In genomic region chr5:134874831-134875655, GRCh38 we compare ENCODE assay signal across 8 cellular contexts. TPM values are rescaled to one million over a fixed set of nuclear protein-coding genes. Genes with fewer than 3 reads are reported as not detected.
DNase-seq lines count a peak whose midpoint lies in the region; ATAC-seq and TF ChIP-seq lines count a peak whose summit lies in the region.

No MANE protein-coding gene starts in this region.

- H4K20me1 ChIP-seq in OCI-LY1 (ENCODE audit: insufficient read depth, low read length), result no peaks in the 10 kb centered on the region

- H3K27me3 Mint-ChIP-seq in natural killer cell treated with Interleukin-12 subunit alpha and Interleukin-12 subunit beta and Interleukin-15 and Interleukin-18, amount 100 ng/mL, for 72 hours, result no peaks in the 10 kb centered on the region

- peaks cover 29% of the 10 kb centered on the region for H3K79me2 ChIP-seq in OCI-LY1 (ENCODE audit: insufficient read depth, low read length)

- ATAC-seq in HG03045 (IDR thresholded peaks at IDR 0.05; ENCODE audit: unreplicated experiment), result peak; percentile 25
- ATAC-seq in natural killer cell treated with Interleukin-12 subunit alpha and Interleukin-12 subunit beta and Interleukin-15 and Interleukin-18, amount 100 ng/mL, for 72 hours, result peak; percentile 60 to 62

- peaks cover 39 to 43% of the 10 kb centered on the region in 2 donors for H3K4me1 Mint-ChIP-seq in natural killer cell treated with Interleukin-12 subunit alpha and Interleukin-12 subunit beta and Interleukin-15 and Interleukin-18, amount 100 ng/mL, for 72 hours (ENCODE audit: low read depth in 2 of 2)

- H3K27ac Mint-ChIP-seq in natural killer cell treated with Interleukin-12 subunit alpha and Interleukin-12 subunit beta and Interleukin-15 and Interleukin-18, amount 100 ng/mL, for 72 hours, result peak overlapping the region; percentile 95 to 96

- peak overlapping the region; percentile 92 for H3K4me2 ChIP-seq in OCI-LY1 (ENCODE audit: low read length)

- peak overlapping the region; percentile 87 for H3K9ac ChIP-seq in OCI-LY1 (ENCODE audit: low read length)

- H3K27me3 ChIP-seq in OCI-LY1 (ENCODE audit: insufficient read depth, low read length), result no peaks in the 10 kb centered on the region
- no peaks in the 10 kb centered on the region for H3K27me3 ChIP-seq in thymus (ENCODE audit: control insufficient read depth, insufficient read depth)

- no peaks in the 10 kb centered on the region for H3K9me3 ChIP-seq in OCI-LY1 (ENCODE audit: low read length)
- H3K9me3 ChIP-seq in thymus (ENCODE audit: control insufficient read depth), result no peaks in the 10 kb centered on the region

- H3K27ac ChIP-seq in OCI-LY1 (ENCODE audit: low read depth, low read length, poor library complexity, severe bottlenecking) (peak overlapping the region; percentile 70), thymus (ENCODE audit: low read depth) (peak overlapping the region; percentile 95)

- no peaks in the 10 kb centered on the region for H3K9me2 ChIP-seq in OCI-LY1 (ENCODE audit: low read depth, low read length)

- no peaks in the 10 kb centered on the region for H3K9me3 Mint-ChIP-seq in natural killer cell treated with Interleukin-12 subunit alpha and Interleukin-12 subunit beta and Interleukin-15 and Interleukin-18, amount 100 ng/mL, for 72 hours

- H3K4me1 ChIP-seq in OCI-LY1 (ENCODE audit: insufficient read depth, low read length, severe bottlenecking) (peaks cover 52% of the 10 kb centered on the region), thymus (ENCODE audit: control insufficient read depth, insufficient read depth, low read length) (peaks cover 24% of the 10 kb centered on the region)

- peak; percentile 6 for DNase-seq in NOMO-1 treated with DMSO at 0.1 percent for 48 hours (lab: John Stamatoyannopoulos, UW; ENCODE audit: unreplicated experiment)
- no peak for DNase-seq in NOMO-1 treated with dmso at 0.1 percent for 144 hours (lab: John Stamatoyannopoulos, UW; ENCODE audit: unreplicated experiment)
- peak; percentile 12 for DNase-seq in activated gamma-delta T cell treated with anti-CD3 and anti-CD28 coated beads, Interleukin-2, amount 50 U/mL, for 16 hours (ENCODE audit: low read depth)
- peak; percentile 81 to 88 for DNase-seq in foreskin fibroblast
- no peak for DNase-seq in natural killer cell treated with Interleukin-12 subunit alpha and Interleukin-12 subunit beta and Interleukin-15 and Interleukin-18, amount 100 ng/mL, for 72 hours (ENCODE audit: low spot score)

- WGBS in thymus, result 27% methylated on average over 20 of the region's 20 CpGs

- peak overlapping the region; percentile 78 for H3K4me3 ChIP-seq in OCI-LY1 (ENCODE audit: low read depth, low read length, poor library complexity, severe bottlenecking)
- H3K4me3 ChIP-seq in foreskin fibroblast (ENCODE audit: low read depth in 1 of 2, low read length in 2 of 2), result peak overlapping the region; percentile 76 to 90
- peak overlapping the region; percentile 99 for H3K4me3 ChIP-seq in thymus (ENCODE audit: low read length)

- H3K36me3 ChIP-seq in OCI-LY1 (ENCODE audit: insufficient read depth, low read length) (no peaks in the 10 kb centered on the region), thymus (ENCODE audit: control insufficient read depth, insufficient read depth) (no peaks in the 10 kb centered on the region)

- no peak for TF ChIP-seq CTCF in OCI-LY1 (IDR thresholded peaks at IDR 0.05; ENCODE audit: low read length)
- TF ChIP-seq CTCF in foreskin fibroblast (IDR thresholded peaks at IDR 0.05; ENCODE audit: low read depth, low read length), result no peak

- H3F3A ChIP-seq in OCI-LY1 (ENCODE audit: insufficient read depth, low read length), result no peaks in the 10 kb centered on the region

- no peaks in the 10 kb centered on the region for H3K36me3 Mint-ChIP-seq in natural killer cell treated with Interleukin-12 subunit alpha and Interleukin-12 subunit beta and Interleukin-15 and Interleukin-18, amount 100 ng/mL, for 72 hours

- H3K4me3 Mint-ChIP-seq in natural killer cell treated with Interleukin-12 subunit alpha and Interleukin-12 subunit beta and Interleukin-15 and Interleukin-18, amount 100 ng/mL, for 72 hours, result peak overlapping the region; percentile 95

- no peak overlapping the region for H2AFZ ChIP-seq in OCI-LY1 (ENCODE audit: low read length)

RNA-seq across cellular contexts. Expression of gene TXNDC15, which starts 0.9 kb away (rescaled TPM):
- total RNA-seq in natural killer cell treated with Interleukin-12 subunit alpha and Interleukin-12 subunit beta and Interleukin-15 and Interleukin-18, amount 100 ng/mL, for 72 hours, result 10 to 100 TPM; 69.9 TPM
- 52.9 TPM for polyA plus RNA-seq in thymus

RNA-seq across cellular contexts. Expression of gene C5orf24, which starts 29.3 kb away (rescaled TPM):
- 10 to 100 TPM; 33.3 to 34.5 TPM for total RNA-seq in natural killer cell treated with Interleukin-12 subunit alpha and Interleukin-12 subunit beta and Interleukin-15 and Interleukin-18, amount 100 ng/mL, for 72 hours
- 22.4 TPM for polyA plus RNA-seq in thymus

RNA-seq across cellular contexts. Expression of gene PCBD2, which starts 29.9 kb away (rescaled TPM):
- 10 to 100 TPM; 10.5 to 15.7 TPM for total RNA-seq in natural killer cell treated with Interleukin-12 subunit alpha and Interleukin-12 subunit beta and Interleukin-15 and Interleukin-18, amount 100 ng/mL, for 72 hours
- 6.8 TPM for polyA plus RNA-seq in thymus

Comparison
In these comparisons a context has a peak if more than half of its experiments do, and no peak if none do; other contexts are left out.
1. DNase-seq: peak in NOMO-1 treated with DMSO at 0.1 percent for 48 hours (single experiment), activated gamma-delta T cell treated with anti-CD3 and anti-CD28 coated beads, Interleukin-2, amount 50 U/mL, for 16 hours (single experiment) and foreskin fibroblast (2 of 2); none in NOMO-1 treated with dmso at 0.1 percent for 144 hours (single experiment) and natural killer cell treated with Interleukin-12 subunit alpha and Interleukin-12 subunit beta and Interleukin-15 and Interleukin-18, amount 100 ng/mL, for 72 hours (single experiment).
2. Peak in every context shown above with its lines, with median percentiles within 50 percentile points of each other: H3K4me3 ChIP-seq.